ENCODE assay signal across 1 cellular context in the genomic region with DNA sequence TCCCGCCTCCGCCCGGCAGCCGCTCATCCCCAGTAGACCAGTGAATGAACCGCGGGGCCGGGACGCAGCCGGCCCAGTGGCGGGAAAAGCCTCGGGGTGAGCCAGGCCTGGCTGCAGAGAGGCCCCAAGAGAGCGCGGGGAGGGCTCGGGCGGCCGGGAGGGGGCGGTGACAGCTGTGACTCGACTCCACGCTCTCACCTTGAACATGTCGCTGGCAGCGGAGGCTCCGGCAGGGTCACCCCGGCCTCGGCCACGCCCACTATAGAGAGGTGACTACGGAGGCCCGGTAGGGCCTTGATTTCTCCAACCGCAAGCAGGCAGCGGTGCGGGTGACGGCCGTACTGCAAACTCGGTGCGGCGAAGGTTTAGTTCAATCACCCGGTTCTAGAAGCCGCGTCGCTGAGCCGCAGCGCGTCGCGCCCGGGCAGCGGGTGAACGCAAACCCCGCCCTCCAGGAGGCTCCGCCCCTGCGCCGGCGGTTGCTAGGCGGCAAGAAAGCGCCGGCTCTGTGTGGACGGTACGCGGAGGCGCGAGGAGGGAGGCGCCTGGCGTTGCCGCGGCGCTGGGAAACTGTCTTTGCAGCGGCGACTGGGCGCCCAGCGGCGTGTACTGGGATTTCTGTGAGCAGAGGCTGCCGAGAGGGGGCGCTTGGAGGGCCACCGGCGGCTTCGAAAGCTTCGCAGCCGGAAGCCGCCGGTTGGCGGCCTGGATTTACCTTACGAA.
A peak's percentile ranks its signal among the peaks of the same experiment; 100 is the strongest.
TF ChIP-seq lines count a peak whose summit lies in the region.

A gene (minus strand): TSS at position 443 of the 723 bp plus-strand sequence. CDS start 236 bp downstream, at position 207.
A gene with protein sequence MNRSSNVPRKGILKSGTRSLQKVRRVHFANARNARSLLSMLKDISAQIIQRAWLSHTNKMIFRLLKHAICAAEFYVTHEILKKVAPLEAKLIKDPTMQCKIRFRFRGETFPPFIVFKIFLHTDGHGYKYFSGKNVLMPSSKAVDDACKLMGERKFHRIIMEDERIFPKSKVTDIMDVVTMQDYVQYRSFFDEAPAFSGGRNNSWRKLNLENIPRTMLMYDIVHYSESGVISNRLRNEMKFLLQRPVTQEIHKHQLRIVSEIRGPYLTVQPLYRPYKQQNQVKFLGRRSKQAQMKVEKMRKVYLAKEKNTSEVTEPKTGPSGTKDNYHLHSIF (plus strand): TSS at position 511 of the 723 bp plus-strand sequence. CDS start 2,297 bp downstream, outside the sequence.

TF ChIP-seq in K562, 482 proteins besides CTCF, POLR2A, EP300 and RAD21 (continued from another document and continues in another):
- TF ChIP-seq, protein P1, sequence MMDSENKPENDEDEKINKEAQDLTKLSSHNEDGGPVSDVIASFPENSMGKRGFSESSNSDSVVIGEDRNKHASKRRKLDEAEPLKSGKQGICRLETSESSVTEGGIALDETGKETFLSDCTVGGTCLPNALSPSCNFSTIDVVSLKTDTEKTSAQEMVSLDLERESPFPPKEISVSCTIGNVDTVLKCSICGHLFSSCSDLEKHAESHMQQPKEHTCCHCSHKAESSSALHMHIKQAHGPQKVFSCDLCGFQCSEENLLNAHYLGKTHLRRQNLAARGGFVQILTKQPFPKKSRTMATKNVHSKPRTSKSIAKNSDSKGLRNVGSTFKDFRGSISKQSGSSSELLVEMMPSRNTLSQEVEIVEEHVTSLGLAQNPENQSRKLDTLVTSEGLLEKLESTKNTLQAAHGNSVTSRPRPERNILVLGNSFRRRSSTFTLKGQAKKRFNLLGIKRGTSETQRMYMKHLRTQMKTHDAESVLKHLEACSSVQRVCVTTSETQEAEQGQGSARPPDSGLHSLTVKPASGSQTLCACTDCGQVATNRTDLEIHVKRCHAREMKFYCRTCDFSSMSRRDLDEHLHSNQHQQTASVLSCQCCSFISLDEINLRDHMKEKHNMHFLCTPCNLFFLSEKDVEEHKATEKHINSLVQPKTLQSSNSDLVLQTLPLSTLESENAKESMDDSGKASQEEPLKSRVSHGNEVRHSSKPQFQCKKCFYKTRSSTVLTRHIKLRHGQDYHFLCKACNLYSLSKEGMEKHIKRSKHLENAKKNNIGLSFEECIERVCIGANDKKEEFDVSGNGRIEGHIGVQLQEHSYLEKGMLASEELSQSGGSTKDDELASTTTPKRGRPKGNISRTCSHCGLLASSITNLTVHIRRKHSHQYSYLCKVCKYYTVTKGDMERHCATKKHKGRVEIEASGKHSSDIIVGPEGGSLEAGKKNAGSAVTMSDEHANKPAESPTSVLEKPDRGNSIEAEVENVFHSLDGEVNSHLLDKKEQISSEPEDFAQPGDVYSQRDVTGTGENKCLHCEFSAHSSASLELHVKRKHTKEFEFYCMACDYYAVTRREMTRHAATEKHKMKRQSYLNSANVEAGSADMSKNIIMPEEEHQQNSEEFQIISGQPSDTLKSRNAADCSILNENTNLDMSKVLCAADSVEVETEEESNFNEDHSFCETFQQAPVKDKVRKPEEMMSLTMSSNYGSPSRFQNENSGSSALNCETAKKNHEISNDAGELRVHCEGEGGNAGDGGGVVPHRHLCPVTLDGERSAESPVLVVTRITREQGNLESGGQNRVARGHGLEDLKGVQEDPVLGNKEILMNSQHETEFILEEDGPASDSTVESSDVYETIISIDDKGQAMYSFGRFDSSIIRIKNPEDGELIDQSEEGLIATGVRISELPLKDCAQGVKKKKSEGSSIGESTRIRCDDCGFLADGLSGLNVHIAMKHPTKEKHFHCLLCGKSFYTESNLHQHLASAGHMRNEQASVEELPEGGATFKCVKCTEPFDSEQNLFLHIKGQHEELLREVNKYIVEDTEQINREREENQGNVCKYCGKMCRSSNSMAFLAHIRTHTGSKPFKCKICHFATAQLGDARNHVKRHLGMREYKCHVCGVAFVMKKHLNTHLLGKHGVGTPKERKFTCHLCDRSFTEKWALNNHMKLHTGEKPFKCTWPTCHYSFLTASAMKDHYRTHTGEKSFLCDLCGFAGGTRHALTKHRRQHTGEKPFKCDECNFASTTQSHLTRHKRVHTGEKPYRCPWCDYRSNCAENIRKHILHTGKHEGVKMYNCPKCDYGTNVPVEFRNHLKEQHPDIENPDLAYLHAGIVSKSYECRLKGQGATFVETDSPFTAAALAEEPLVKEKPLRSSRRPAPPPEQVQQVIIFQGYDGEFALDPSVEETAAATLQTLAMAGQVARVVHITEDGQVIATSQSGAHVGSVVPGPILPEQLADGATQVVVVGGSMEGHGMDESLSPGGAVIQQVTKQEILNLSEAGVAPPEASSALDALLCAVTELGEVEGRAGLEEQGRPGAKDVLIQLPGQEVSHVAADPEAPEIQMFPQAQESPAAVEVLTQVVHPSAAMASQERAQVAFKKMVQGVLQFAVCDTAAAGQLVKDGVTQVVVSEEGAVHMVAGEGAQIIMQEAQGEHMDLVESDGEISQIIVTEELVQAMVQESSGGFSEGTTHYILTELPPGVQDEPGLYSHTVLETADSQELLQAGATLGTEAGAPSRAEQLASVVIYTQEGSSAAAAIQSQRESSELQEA (IDR thresholded peaks at IDR 0.05; ENCODE audit: low read depth), result peak; percentile 93
- TF ChIP-seq DACH1 (IDR thresholded peaks at IDR 0.05; ENCODE audit: partially characterized antibody) (peak; percentile 8), FOXK2 (conservative IDR thresholded peaks at IDR 0.05 in 1 of 2, IDR thresholded peaks at IDR 0.05 in 1 of 2; ENCODE audit: low read depth in 2 of 2) (peak in 1 of 2 experiments; percentile 25; a peak in 2 of 4 replicates), YY1 (IDR thresholded peaks at IDR 0.05; ENCODE audit: borderline replicate concordance in 1 of 3, control insufficient read depth in 1 of 3, extremely low read depth in 1 of 3, insufficient read depth in 3 of 3, insufficient read length in 1 of 3, insufficient replicate concordance in 2 of 3, low read depth in 1 of 3, low read length in 2 of 3) (peak in 2 of 3 experiments; percentile 42), ZNF408 (CRISPR knock-in tag; IDR thresholded peaks at IDR 0.05; ENCODE audit: low read depth) (no peak), PPARD (CRISPR knock-in tag; IDR thresholded peaks at IDR 0.05) (no peak), SMC3 (conservative IDR thresholded peaks at IDR 0.05; ENCODE audit: insufficient read depth, low read depth, low read length) (peak; percentile 38; the same call in 1 of the 2 replicates), KHSRP (IDR thresholded peaks at IDR 0.05) (no peak), ELF2 (CRISPR knock-in tag; IDR thresholded peaks at IDR 0.05) (no peak), NR2C1 (IDR thresholded peaks at IDR 0.05) (peak; percentile 71), NR2C1 (tag; IDR thresholded peaks at IDR 0.05) (peak; percentile 77), HMGN3 (IDR thresholded peaks at IDR 0.05; ENCODE audit: borderline replicate concordance, extremely low read depth, insufficient read length, low read depth, low read length) (peak; percentile 78), SP1 (CRISPR knock-in tag; IDR thresholded peaks at IDR 0.05) (peak; percentile 88), SNIP1 (IDR thresholded peaks at IDR 0.05; ENCODE audit: low read depth) (no peak), POLR2G (IDR thresholded peaks at IDR 0.05; ENCODE audit: low read depth, low read length) (peak; percentile 94), BHLHE40 (IDR thresholded peaks at IDR 0.05; ENCODE audit: low read length) (0 out of 2 replicates have a peak, but pooled peaks have one; percentile 20), HDAC6 (IDR thresholded peaks at IDR 0.05; ENCODE audit: low read depth, low read length) (no peak), ESRRB (CRISPR knock-in tag; IDR thresholded peaks at IDR 0.05; ENCODE audit: borderline replicate concordance) (no peak), SMARCA4 (IDR thresholded peaks at IDR 0.05) (no peak), ZNF707 (CRISPR knock-in tag; conservative IDR thresholded peaks at IDR 0.05) (no peak), ZNF347 (CRISPR knock-in tag; IDR thresholded peaks at IDR 0.05; ENCODE audit: low read depth) (no peak)
- TF ChIP-seq, protein P2, sequence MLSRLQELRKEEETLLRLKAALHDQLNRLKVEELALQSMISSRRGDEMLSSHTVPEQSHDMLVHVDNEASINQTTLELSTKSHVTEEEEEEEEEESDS (CRISPR knock-in tag; IDR thresholded peaks at IDR 0.05), result no peak
- TF ChIP-seq, protein P3, sequence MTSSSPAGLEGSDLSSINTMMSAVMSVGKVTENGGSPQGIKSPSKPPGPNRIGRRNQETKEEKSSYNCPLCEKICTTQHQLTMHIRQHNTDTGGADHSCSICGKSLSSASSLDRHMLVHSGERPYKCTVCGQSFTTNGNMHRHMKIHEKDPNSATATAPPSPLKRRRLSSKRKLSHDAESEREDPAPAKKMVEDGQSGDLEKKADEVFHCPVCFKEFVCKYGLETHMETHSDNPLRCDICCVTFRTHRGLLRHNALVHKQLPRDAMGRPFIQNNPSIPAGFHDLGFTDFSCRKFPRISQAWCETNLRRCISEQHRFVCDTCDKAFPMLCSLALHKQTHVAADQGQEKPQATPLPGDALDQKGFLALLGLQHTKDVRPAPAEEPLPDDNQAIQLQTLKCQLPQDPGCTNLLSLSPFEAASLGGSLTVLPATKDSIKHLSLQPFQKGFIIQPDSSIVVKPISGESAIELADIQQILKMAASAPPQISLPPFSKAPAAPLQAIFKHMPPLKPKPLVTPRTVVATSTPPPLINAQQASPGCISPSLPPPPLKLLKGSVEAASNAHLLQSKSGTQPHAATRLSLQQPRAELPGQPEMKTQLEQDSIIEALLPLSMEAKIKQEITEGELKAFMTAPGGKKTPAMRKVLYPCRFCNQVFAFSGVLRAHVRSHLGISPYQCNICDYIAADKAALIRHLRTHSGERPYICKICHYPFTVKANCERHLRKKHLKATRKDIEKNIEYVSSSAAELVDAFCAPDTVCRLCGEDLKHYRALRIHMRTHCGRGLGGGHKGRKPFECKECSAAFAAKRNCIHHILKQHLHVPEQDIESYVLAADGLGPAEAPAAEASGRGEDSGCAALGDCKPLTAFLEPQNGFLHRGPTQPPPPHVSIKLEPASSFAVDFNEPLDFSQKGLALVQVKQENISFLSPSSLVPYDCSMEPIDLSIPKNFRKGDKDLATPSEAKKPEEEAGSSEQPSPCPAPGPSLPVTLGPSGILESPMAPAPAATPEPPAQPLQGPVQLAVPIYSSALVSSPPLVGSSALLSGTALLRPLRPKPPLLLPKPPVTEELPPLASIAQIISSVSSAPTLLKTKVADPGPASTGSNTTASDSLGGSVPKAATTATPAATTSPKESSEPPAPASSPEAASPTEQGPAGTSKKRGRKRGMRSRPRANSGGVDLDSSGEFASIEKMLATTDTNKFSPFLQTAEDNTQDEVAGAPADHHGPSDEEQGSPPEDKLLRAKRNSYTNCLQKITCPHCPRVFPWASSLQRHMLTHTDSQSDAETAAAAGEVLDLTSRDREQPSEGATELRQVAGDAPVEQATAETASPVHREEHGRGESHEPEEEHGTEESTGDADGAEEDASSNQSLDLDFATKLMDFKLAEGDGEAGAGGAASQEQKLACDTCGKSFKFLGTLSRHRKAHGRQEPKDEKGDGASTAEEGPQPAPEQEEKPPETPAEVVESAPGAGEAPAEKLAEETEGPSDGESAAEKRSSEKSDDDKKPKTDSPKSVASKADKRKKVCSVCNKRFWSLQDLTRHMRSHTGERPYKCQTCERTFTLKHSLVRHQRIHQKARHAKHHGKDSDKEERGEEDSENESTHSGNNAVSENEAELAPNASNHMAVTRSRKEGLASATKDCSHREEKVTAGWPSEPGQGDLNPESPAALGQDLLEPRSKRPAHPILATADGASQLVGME (CRISPR knock-in tag; IDR thresholded peaks at IDR 0.05), result no peak
- TF ChIP-seq, protein P4, sequence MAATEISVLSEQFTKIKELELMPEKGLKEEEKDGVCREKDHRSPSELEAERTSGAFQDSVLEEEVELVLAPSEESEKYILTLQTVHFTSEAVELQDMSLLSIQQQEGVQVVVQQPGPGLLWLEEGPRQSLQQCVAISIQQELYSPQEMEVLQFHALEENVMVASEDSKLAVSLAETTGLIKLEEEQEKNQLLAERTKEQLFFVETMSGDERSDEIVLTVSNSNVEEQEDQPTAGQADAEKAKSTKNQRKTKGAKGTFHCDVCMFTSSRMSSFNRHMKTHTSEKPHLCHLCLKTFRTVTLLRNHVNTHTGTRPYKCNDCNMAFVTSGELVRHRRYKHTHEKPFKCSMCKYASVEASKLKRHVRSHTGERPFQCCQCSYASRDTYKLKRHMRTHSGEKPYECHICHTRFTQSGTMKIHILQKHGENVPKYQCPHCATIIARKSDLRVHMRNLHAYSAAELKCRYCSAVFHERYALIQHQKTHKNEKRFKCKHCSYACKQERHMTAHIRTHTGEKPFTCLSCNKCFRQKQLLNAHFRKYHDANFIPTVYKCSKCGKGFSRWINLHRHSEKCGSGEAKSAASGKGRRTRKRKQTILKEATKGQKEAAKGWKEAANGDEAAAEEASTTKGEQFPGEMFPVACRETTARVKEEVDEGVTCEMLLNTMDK (IDR thresholded peaks at IDR 0.05; ENCODE audit: borderline replicate concordance, insufficient read depth, low read depth, low read length, poor library complexity, severe bottlenecking), result peak; percentile 88
